ENCODE assay signal across 10 cellular contexts in genomic region chr17:5785867-5786509, GRCh38.
DNase-seq lines count a peak whose midpoint lies in the region; ATAC-seq and TF ChIP-seq lines count a peak whose summit lies in the region.
"Had no signal": no experiment of that assay in that cellular context is flagged by ENCODE, and none has a peak within 500 bp of the region (broad histone marks: within the 10 kb centered on the region; RNA-seq: fewer than 3 reads in every experiment).

No MANE protein-coding gene starts in this region.

- intact Hi-C loops in colonic mucosa (cut with DNase I), result no loop called here
- intact Hi-C loops in dorsolateral prefrontal cortex (cut with DNase I), result no loop called here

- H3K4me2 ChIP-seq in DOHH2 (ENCODE audit: low read length), result peak overlapping the region; percentile 8; the same call in 1 of the 2 replicates
- H3K4me2 ChIP-seq in Karpas-422 (ENCODE audit: low read depth, low read length, poor library complexity, severe bottlenecking), result peak overlapping the region; percentile 7

- peak; percentile 70 for ATAC-seq in GM21423 (IDR thresholded peaks at IDR 0.05; ENCODE audit: unreplicated experiment)
- ATAC-seq in foreskin keratinocyte, result peak; percentile 45

- H3K9me3 ChIP-seq in DOHH2 (ENCODE audit: control insufficient read depth, insufficient read depth, low read length) (peaks cover 3% of the 10 kb centered on the region; the same call in 1 of the 2 replicates), Karpas-422 (ENCODE audit: low read length) (no peaks in the 10 kb centered on the region), colonic mucosa (no peaks in the 10 kb centered on the region)

- peaks cover 10% of the 10 kb centered on the region for H3K27me3 ChIP-seq in DOHH2 (ENCODE audit: control insufficient read depth, low read length)
- no peaks in the 10 kb centered on the region for H3K27me3 ChIP-seq in Karpas-422 (ENCODE audit: low read length)
- H3K27me3 ChIP-seq in foreskin keratinocyte, result peaks cover 52% of the 10 kb centered on the region
- no peaks in the 10 kb centered on the region for H3K27me3 ChIP-seq in colonic mucosa
- H3K27me3 ChIP-seq in dorsolateral prefrontal cortex, result peaks cover 0 to 13% (median 0%) of the 10 kb centered on the region in 45 donors

- no peaks in the 10 kb centered on the region for H3K79me2 ChIP-seq in DOHH2 (ENCODE audit: control insufficient read depth, low read length)
- H3K79me2 ChIP-seq in Karpas-422 (ENCODE audit: low read length), result no peaks in the 10 kb centered on the region

- H4K20me1 ChIP-seq in DOHH2 (ENCODE audit: control insufficient read depth, insufficient read depth, low read depth, low read length), result no peaks in the 10 kb centered on the region
- H4K20me1 ChIP-seq in Karpas-422 (ENCODE audit: insufficient read depth, low read depth, low read length), result no peaks in the 10 kb centered on the region

- no peak overlapping the region for H2AFZ ChIP-seq in Karpas-422 (ENCODE audit: low read length)

- no peak for TF ChIP-seq CTCF in DOHH2 (IDR thresholded peaks at IDR 0.05; ENCODE audit: low read depth, low read length, poor library complexity, severe bottlenecking)
- TF ChIP-seq CTCF in foreskin keratinocyte (conservative IDR thresholded peaks at IDR 0.05), result no peak
- TF ChIP-seq CTCF in colonic mucosa (IDR thresholded peaks at IDR 0.05), result no peak
- no peak for TF ChIP-seq CTCF in dorsolateral prefrontal cortex (IDR thresholded peaks at IDR 0.05 in 54 of 56, conservative IDR thresholded peaks at IDR 0.05 in 2 of 56; ENCODE audit: low read depth in 1 of 56, partially characterized antibody in 56 of 56)

- no peaks in the 10 kb centered on the region for H3F3A ChIP-seq in DOHH2 (ENCODE audit: control insufficient read depth, insufficient read depth)

- H3K36me3 ChIP-seq in DOHH2 (ENCODE audit: control insufficient read depth, low read length), result no peaks in the 10 kb centered on the region
- no peaks in the 10 kb centered on the region for H3K36me3 ChIP-seq in Karpas-422 (ENCODE audit: insufficient read depth, low read length)
- H3K36me3 ChIP-seq in colonic mucosa, result no peaks in the 10 kb centered on the region

- DNase-seq in Karpas-422 (peak; percentile 64), foreskin keratinocyte (no peak), colonic mucosa (no peak), dorsolateral prefrontal cortex (no peak), inferior parietal cortex (ENCODE audit: extremely low spot score) (no peak)
- DNase-seq in activated naive CD4-positive, alpha-beta T cell treated with anti-CD3 and anti-CD28 coated beads, Interleukin-2, amount 50 U/mL, for 16 hours, result no peak
- DNase-seq: activated naive CD4-positive, alpha-beta T cell treated with anti-CD3 and anti-CD28 coated beads for 36 hours; stimulated activated CD4-positive, alpha-beta T cell treated with anti-CD3 and anti-CD28 coated beads, Interleukin-12 subunit alpha, Interleukin-12 subunit beta, amount 100 ng/mL, for 4 hours had no signal

- no peak overlapping the region for H3K27ac ChIP-seq in DOHH2 (ENCODE audit: low read depth, low read length)
- H3K27ac ChIP-seq in Karpas-422 (ENCODE audit: low read length), result no peak overlapping the region
- H3K27ac ChIP-seq in foreskin keratinocyte, result no peak overlapping the region
- H3K27ac ChIP-seq in colonic mucosa, result no peak overlapping the region
- H3K27ac ChIP-seq in dorsolateral prefrontal cortex, result no peak overlapping the region

- H3K9me2 ChIP-seq in DOHH2 (replicated peaks; ENCODE audit: control insufficient read depth, low read length) (no peaks in the 10 kb centered on the region), Karpas-422 (replicated peaks; ENCODE audit: insufficient read depth, low read length) (no peaks in the 10 kb centered on the region)

- H3K4me3 ChIP-seq in DOHH2 (ENCODE audit: low read length) (no peak overlapping the region), Karpas-422 (ENCODE audit: low read length) (no peak overlapping the region), colonic mucosa (no peak overlapping the region), dorsolateral prefrontal cortex (no peak overlapping the region)

- no peak overlapping the region for H3K9ac ChIP-seq in Karpas-422 (ENCODE audit: low read length)
- no peak overlapping the region for H3K9ac ChIP-seq in colonic mucosa (ENCODE audit: low read depth in 2 of 2, low read length in 2 of 2)

- peaks cover 11% of the 10 kb centered on the region for H3K4me1 ChIP-seq in DOHH2 (ENCODE audit: control insufficient read depth, low read length)
- peaks cover 21% of the 10 kb centered on the region for H3K4me1 ChIP-seq in Karpas-422 (ENCODE audit: low read length)
- H3K4me1 ChIP-seq in foreskin keratinocyte, result no peaks in the 10 kb centered on the region
- no peaks in the 10 kb centered on the region for H3K4me1 ChIP-seq in colonic mucosa
